In the genomic region with DNA sequence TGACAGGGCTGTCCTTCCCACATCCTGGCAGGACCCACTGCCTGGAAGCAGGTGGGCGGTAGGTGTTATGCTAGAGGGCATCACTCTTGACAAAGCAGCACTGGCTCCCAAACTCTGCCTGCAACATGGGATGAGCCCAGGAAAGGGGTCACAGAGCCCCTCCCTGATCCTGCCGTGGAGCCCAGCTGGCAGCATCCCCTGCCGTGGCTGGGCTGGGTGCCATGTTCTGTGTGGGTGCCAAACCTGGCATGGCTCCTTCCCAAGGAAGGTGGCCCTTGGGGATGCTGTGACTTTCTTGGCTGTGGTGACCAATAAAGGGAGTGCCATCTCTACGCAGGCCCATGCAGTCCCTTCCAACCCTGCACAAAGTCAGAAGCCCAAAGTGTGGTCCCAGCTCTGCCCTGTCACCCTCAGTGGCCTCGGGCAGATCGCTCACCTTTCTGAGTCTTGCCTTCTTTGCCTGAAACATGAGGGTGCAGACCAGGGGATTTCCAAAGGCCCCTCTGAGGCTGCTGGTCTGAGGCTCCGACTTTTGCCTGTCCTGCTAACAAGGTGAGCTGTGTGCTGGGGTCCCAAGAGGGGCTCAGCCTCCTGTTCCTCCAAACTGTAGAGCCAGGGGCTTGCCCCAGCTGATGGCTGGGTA, we compare ENCODE assay signal across 29 cellular contexts. TPM values are rescaled to one million over a fixed set of nuclear protein-coding genes. Genes with fewer than 3 reads are reported as not detected.
DNase-seq lines count a peak whose midpoint lies in the region; ATAC-seq and TF ChIP-seq lines count a peak whose summit lies in the region.
"Had no signal": no experiment of that assay in that cellular context is flagged by ENCODE, and none has a peak within 500 bp of the region (broad histone marks: within the 10 kb centered on the region; RNA-seq: fewer than 3 reads in every experiment).

No MANE protein-coding gene starts in this region.

- no peaks in the 10 kb centered on the region for H3K27me3 ChIP-seq in thyroid gland
- H3K27me3 ChIP-seq: tibial nerve had no signal

- intact Hi-C loops in thyroid gland (cut with DNase I) = no loop called here

- WGBS in thyroid gland, 2 donors = 70% methylated on average over 2 to 7 of the region's 7 CpGs

- in situ Hi-C loops in KBM-7 (cut with MboI; ENCODE audit: low pct_unique_long_range_greater_than_20kb, low sequenced_read_pairs) = no loop called here

- no peak overlapping the region for H3K4me3 ChIP-seq in thyroid gland (replicated peaks in 1 of 3)
- H3K4me3 ChIP-seq: spleen, tibial nerve had no signal

- ATAC-seq in left lobe of liver = peak; percentile 33
- no peak for ATAC-seq in HG03460 (IDR thresholded peaks at IDR 0.05; ENCODE audit: unreplicated experiment)
- no peak for ATAC-seq in GM19351 (IDR thresholded peaks at IDR 0.05; ENCODE audit: unreplicated experiment)
- ATAC-seq: HCT116; naive thymus-derived CD4-positive, alpha-beta T cell; stimulated activated naive B cell treated with anti-CD40 and anti-IgM and Interleukin-4, amounts not matched to agents 10 μg/mL and 1 μg/mL and 100 μg/mL, for 72 hours had no signal

- no peaks in the 10 kb centered on the region for H3K36me3 ChIP-seq in thyroid gland
- H3K36me3 ChIP-seq: spleen, tibial nerve had no signal

- no peak for TF ChIP-seq CTCF in thyroid gland (IDR thresholded peaks at IDR 0.05)

- peaks cover 9 to 23% of the 10 kb centered on the region in 2 donors for H3K4me1 ChIP-seq in thyroid gland

- peak; percentile 29 for DNase-seq in NCI-H1694 treated with DMSO at 0.1 percent for 48 hours (lab: John Stamatoyannopoulos, UW)
- DNase-seq in NCI-H1694 (lab: John Stamatoyannopoulos, UW) = no peak
- no peak for DNase-seq in left lobe of liver (ENCODE audit: low spot score)
- peak; percentile 32 for DNase-seq in thyroid gland
- no peak for DNase-seq in KBM-7
- DNase-seq: activated CD4-positive, alpha-beta T cell treated with anti-CD3 and anti-CD28 coated beads for 1 hour; activated CD8-positive, alpha-beta memory T cell treated with anti-CD3 and anti-CD28 coated beads for 24 hours; activated gamma-delta T cell treated with Interleukin-2 at 50 U/mL for 16 hours; activated T-cell treated with anti-CD3 and anti-CD28 coated beads, Interleukin-2, amount 50 U/mL, for 1 hour; amniotic stem cell; CD4-positive, alpha-beta memory T cell; central memory CD4-positive, alpha-beta T cell; IMR-90; kidney glomerular epithelial cell; naive thymus-derived CD4-positive, alpha-beta T cell; NCI-H1417; NCI-H446 treated with DMSO at 0.1 percent for 48 hours; retina; spleen; stimulated activated CD4-positive, alpha-beta T cell treated with anti-CD3 and anti-CD28 coated beads, Interleukin-4, amount 100 ng/mL, for 1 hour; stimulated activated naive B cell treated with anti-CD40 and anti-IgM and Interleukin-4, amounts not matched to agents 10 μg/mL and 1 μg/mL and 100 μg/mL, for 72 hours had no signal

- no peak for TF ChIP-seq POLR2A in thyroid gland (IDR thresholded peaks at IDR 0.05)

- H3K9me3 ChIP-seq in thyroid gland = no peaks in the 10 kb centered on the region
- H3K9me3 ChIP-seq: spleen, tibial nerve had no signal

- H3K27ac ChIP-seq in cingulate gyrus (ENCODE audit: low read depth, low read length) = peak overlapping the region; percentile 69
- H3K27ac ChIP-seq in thyroid gland = no peak overlapping the region
- H3K27ac ChIP-seq: 22Rv1, spleen, tibial nerve had no signal

RNA-seq across cellular contexts. Expression of a gene that starts 6.0 kb away (rescaled TPM):
- total RNA-seq in left lobe of liver (8.8 TPM), thyroid gland (10 to 100 TPM; 13.6 to 22.4 (median 16.9) TPM)

RNA-seq across cellular contexts. Expression of a gene that starts 54.6 kb away (rescaled TPM):
- total RNA-seq in left lobe of liver (0.08 TPM), thyroid gland (1 to 10 TPM; 2.3 to 4.2 (median 3.2) TPM)
- total RNA-seq: glomerular endothelial cell, mesenteric fat pad had no signal

Comparison
In these comparisons a context has a peak if more than half of its experiments do, and no peak if none do; other contexts are left out.
1. DNase-seq: peak in NCI-H1694 treated with DMSO at 0.1 percent for 48 hours (single experiment) and thyroid gland (2 of 2); none in NCI-H1694 (single experiment), left lobe of liver (single experiment) and KBM-7 (single experiment).